8 cellular contexts compared by ENCODE assay signal in genomic region chr14:102437997-102438922, GRCh38.
DNase-seq lines count a peak whose midpoint lies in the region; ATAC-seq and TF ChIP-seq lines count a peak whose summit lies in the region.

No MANE protein-coding gene starts in this region.

- peak overlapping the region; percentile 57 for H3K4me3 Mint-ChIP-seq in neural progenitor cell
- H3K4me3 Mint-ChIP-seq in stimulated activated naive CD8-positive, alpha-beta T cell treated with anti-CD3 and anti-CD28 coated beads, Interleukin-15, amount 100 ng/mL, for 72 hours, result peak overlapping the region in 1 of 2 donors; percentile 74

- H3K36me3 Mint-ChIP-seq in neural progenitor cell, result peaks cover 9% of the 10 kb centered on the region

- peak overlapping the region; percentile 63; the same call in 1 of the 2 replicates for H2AFZ ChIP-seq in Karpas-422 (ENCODE audit: low read length)
- H2AFZ ChIP-seq in neural progenitor cell (replicated peaks), result peak overlapping the region; percentile 38

- H3K4me2 ChIP-seq in Karpas-422 (ENCODE audit: low read depth, low read length, poor library complexity, severe bottlenecking) (peak overlapping the region; percentile 58), neural progenitor cell (peak overlapping the region; percentile 8)

- peak overlapping the region; percentile 36 for H3K9ac ChIP-seq in Karpas-422 (ENCODE audit: low read length)
- H3K9ac ChIP-seq in neural progenitor cell, result no peak overlapping the region

- H3F3A ChIP-seq in neural progenitor cell (ENCODE audit: low read depth), result peaks cover 7% of the 10 kb centered on the region

- peaks cover 5% of the 10 kb centered on the region for H3K4me1 Mint-ChIP-seq in neural progenitor cell
- H3K4me1 Mint-ChIP-seq in stimulated activated naive CD8-positive, alpha-beta T cell treated with anti-CD3 and anti-CD28 coated beads, Interleukin-15, amount 100 ng/mL, for 72 hours, result peaks cover 12% of the 10 kb centered on the region

- no peak overlapping the region for H3K27ac Mint-ChIP-seq in neural progenitor cell
- peak overlapping the region in 1 of 2 donors; percentile 42 for H3K27ac Mint-ChIP-seq in stimulated activated naive CD8-positive, alpha-beta T cell treated with anti-CD3 and anti-CD28 coated beads, Interleukin-15, amount 100 ng/mL, for 72 hours

- no peaks in the 10 kb centered on the region for H3K27me3 ChIP-seq in Karpas-422 (ENCODE audit: low read length)
- H3K27me3 ChIP-seq in neural progenitor cell, result no peaks in the 10 kb centered on the region

- no peaks in the 10 kb centered on the region for H4K20me1 ChIP-seq in Karpas-422 (ENCODE audit: insufficient read depth, low read depth, low read length)
- no peaks in the 10 kb centered on the region for H4K20me1 ChIP-seq in neural progenitor cell (ENCODE audit: low read depth)

- H3K4me1 ChIP-seq in Karpas-422 (ENCODE audit: low read length) (peaks cover 5% of the 10 kb centered on the region), neural progenitor cell (peaks cover 5% of the 10 kb centered on the region)

- no peaks in the 10 kb centered on the region for H3K9me2 ChIP-seq in Karpas-422 (replicated peaks; ENCODE audit: insufficient read depth, low read length)

- peak; percentile 70 for TF ChIP-seq CTCF in foreskin fibroblast (IDR thresholded peaks at IDR 0.05; ENCODE audit: low read depth, low read length)
- peak; percentile 79 for TF ChIP-seq CTCF in neural progenitor cell (IDR thresholded peaks at IDR 0.05)

- peaks cover 4% of the 10 kb centered on the region for H3K27me3 Mint-ChIP-seq in neural progenitor cell (ENCODE audit: insufficient read depth, low read depth)
- H3K27me3 Mint-ChIP-seq in stimulated activated naive CD8-positive, alpha-beta T cell treated with anti-CD3 and anti-CD28 coated beads, Interleukin-15, amount 100 ng/mL, for 72 hours, result no peaks in the 10 kb centered on the region

- H3K9me3 Mint-ChIP-seq in neural progenitor cell, result no peaks in the 10 kb centered on the region
- no peaks in the 10 kb centered on the region for H3K9me3 Mint-ChIP-seq in stimulated activated naive CD8-positive, alpha-beta T cell treated with anti-CD3 and anti-CD28 coated beads, Interleukin-15, amount 100 ng/mL, for 72 hours

- peak; percentile 67 for ATAC-seq in stimulated activated naive CD8-positive, alpha-beta T cell treated with anti-CD3 and anti-CD28 coated beads, Interleukin-15, amount 100 ng/mL, for 72 hours
- no peak for ATAC-seq in GM18868 (IDR thresholded peaks at IDR 0.05; ENCODE audit: unreplicated experiment)

- H3K27ac ChIP-seq in Karpas-422 (ENCODE audit: low read length), result no peak overlapping the region
- no peak overlapping the region for H3K27ac ChIP-seq in neural progenitor cell

- no peaks in the 10 kb centered on the region for H3K36me3 ChIP-seq in Karpas-422 (ENCODE audit: insufficient read depth, low read length)
- H3K36me3 ChIP-seq in neural progenitor cell, result no peaks in the 10 kb centered on the region

- DNase-seq in DMS79 (lab: John Stamatoyannopoulos, UW), result peak; percentile 80
- DNase-seq in Karpas-422, result peak; percentile 94
- peak; percentile 71 for DNase-seq in RPMI7951 (ENCODE audit: low read depth)
- peak; percentile 26 for DNase-seq in activated effector memory CD4-positive, alpha-beta T cell treated with Interleukin-2 at 50 U/mL for 16 hours
- peak; percentile 73 to 92 for DNase-seq in foreskin fibroblast
- peak; percentile 96 for DNase-seq in neural progenitor cell (ENCODE audit: low spot score)
- DNase-seq in stimulated activated naive CD8-positive, alpha-beta T cell treated with anti-CD3 and anti-CD28 coated beads, Interleukin-15, amount 100 ng/mL, for 72 hours, result peak; percentile 50 to 74

- H3K9me3 ChIP-seq in Karpas-422 (ENCODE audit: low read length) (no peaks in the 10 kb centered on the region), neural progenitor cell (ENCODE audit: low read depth) (no peaks in the 10 kb centered on the region)

- H3K4me3 ChIP-seq in Karpas-422 (ENCODE audit: low read length), result peak overlapping the region; percentile 21
- peak overlapping the region in 1 of 2 donors; percentile 39 for H3K4me3 ChIP-seq in foreskin fibroblast (ENCODE audit: low read depth in 1 of 2, low read length in 2 of 2)
- H3K4me3 ChIP-seq in neural progenitor cell, result no peak overlapping the region

- no peaks in the 10 kb centered on the region for H3K79me2 ChIP-seq in Karpas-422 (ENCODE audit: low read length)
- H3K79me2 ChIP-seq in neural progenitor cell (ENCODE audit: low read depth), result no peaks in the 10 kb centered on the region

Comparison
In these comparisons a context has a peak if more than half of its experiments do, and no peak if none do; other contexts are left out.
1. DNase-seq: peak in every context shown above with its lines; median percentile 96 in neural progenitor cell; 94 in Karpas-422; 82 in foreskin fibroblast; 80 in DMS79; 71 in RPMI7951; 62 in stimulated activated naive CD8-positive, alpha-beta T cell treated with anti-CD3 and anti-CD28 coated beads, Interleukin-15, amount 100 ng/mL, for 72 hours; 26 in activated effector memory CD4-positive, alpha-beta T cell treated with Interleukin-2 at 50 U/mL for 16 hours.